ENCODE assay signal across 9 cellular contexts in genomic region chr3:46926039-46926438, GRCh38. TPM values are rescaled to one million over a fixed set of nuclear protein-coding genes. Genes with fewer than 3 reads are reported as not detected.
DNase-seq lines count a peak whose midpoint lies in the region; ATAC-seq and TF ChIP-seq lines count a peak whose summit lies in the region.
"Had no signal": no experiment of that assay in that cellular context is flagged by ENCODE, and none has a peak within 500 bp of the region (broad histone marks: within the 10 kb centered on the region; RNA-seq: fewer than 3 reads in every experiment).

No MANE protein-coding gene starts in this region.

- H3K4me3 Mint-ChIP-seq in CD4-positive, alpha-beta T cell: peak overlapping the region; percentile 30
- peak overlapping the region; percentile 46 to 72 for H3K4me3 Mint-ChIP-seq in effector memory CD8-positive, alpha-beta T cell
- H3K4me3 Mint-ChIP-seq in nephron: no peak overlapping the region

- POLR2A ChIA-PET in CD4-positive, alpha-beta T cell (lab: Charles Lee): interaction anchor here (1.0 kb wide), 1 partner anchor 70 kb away, joined by 4 read pairs; no protein-coding TSS in a partner anchor

- no peak for ATAC-seq in CD4-positive, alpha-beta T cell (ENCODE audit: poor library complexity)
- no peak for ATAC-seq in effector memory CD8-positive, alpha-beta T cell (replicated peaks)
- ATAC-seq: HCT116 had no signal

- no peak for TF ChIP-seq CTCF in CD4-positive, alpha-beta T cell (IDR thresholded peaks at IDR 0.05)
- TF ChIP-seq CTCF in nephron (IDR thresholded peaks at IDR 0.05; ENCODE audit: unreplicated experiment in 3 of 3): no peak

- no peaks in the 10 kb centered on the region for H3K27me3 Mint-ChIP-seq in CD4-positive, alpha-beta T cell
- no peaks in the 10 kb centered on the region for H3K27me3 Mint-ChIP-seq in effector memory CD8-positive, alpha-beta T cell
- no peaks in the 10 kb centered on the region for H3K27me3 Mint-ChIP-seq in nephron (ENCODE audit: low read depth)

- peaks cover 83% of the 10 kb centered on the region for H3K36me3 Mint-ChIP-seq in CD4-positive, alpha-beta T cell (ENCODE audit: low read depth)
- peaks cover 38% of the 10 kb centered on the region for H3K36me3 Mint-ChIP-seq in effector memory CD8-positive, alpha-beta T cell (ENCODE audit: insufficient read depth)
- peaks cover 49% of the 10 kb centered on the region for H3K36me3 Mint-ChIP-seq in nephron (ENCODE audit: low read depth)

- intact Hi-C loops in CD4-positive, alpha-beta T cell (cut with DNase I, micrococcal nuclease): no loop called here

- no peaks in the 10 kb centered on the region for H3K27me3 ChIP-seq in CD4-positive, alpha-beta T cell (ENCODE audit: control insufficient read depth, insufficient read depth, low read length)

- H3K27ac ChIP-seq in CD4-positive, alpha-beta T cell (ENCODE audit: low read depth, low read length): no peak overlapping the region

- DNase-seq in CD4-positive, alpha-beta T cell: no peak
- DNase-seq in LHCN-M2 (ENCODE audit: low read depth) (peak; percentile 98), SW 1271 (lab: John Stamatoyannopoulos, UW) (no peak), dedifferentiated amniotic fluid mesenchymal stem cell (ENCODE audit: extremely low spot score) (no peak), NCI-H446 (lab: John Stamatoyannopoulos, UW) (no peak)
- no peak for DNase-seq in effector memory CD8-positive, alpha-beta T cell
- DNase-seq in stimulated activated CD8-positive, alpha-beta memory T cell treated with anti-CD3 and anti-CD28 coated beads, Interleukin-4, amount 100 ng/mL, for 48 hours: no peak

- peaks cover 59% of the 10 kb centered on the region for H3K4me1 Mint-ChIP-seq in CD4-positive, alpha-beta T cell (ENCODE audit: low read depth)
- H3K4me1 Mint-ChIP-seq in effector memory CD8-positive, alpha-beta T cell (ENCODE audit: low read depth in 2 of 2): peaks cover 52 to 54% of the 10 kb centered on the region in 2 donors
- H3K4me1 Mint-ChIP-seq in nephron: peaks cover 22% of the 10 kb centered on the region

- no peaks in the 10 kb centered on the region for H3K9me3 Mint-ChIP-seq in CD4-positive, alpha-beta T cell
- peaks cover 4 to 13% of the 10 kb centered on the region in 2 donors for H3K9me3 Mint-ChIP-seq in effector memory CD8-positive, alpha-beta T cell
- H3K9me3 Mint-ChIP-seq in nephron: no peaks in the 10 kb centered on the region

- CTCF ChIA-PET in CD4-positive, alpha-beta T cell (lab: Charles Lee): interaction anchor here (1.2 kb wide), 1 partner anchor 54 kb away, joined by 3 read pairs; no protein-coding TSS in a partner anchor

- H3K27ac Mint-ChIP-seq in CD4-positive, alpha-beta T cell: peak overlapping the region; percentile 65
- peak overlapping the region; percentile 95 to 96 for H3K27ac Mint-ChIP-seq in effector memory CD8-positive, alpha-beta T cell
- peak overlapping the region; percentile 29 to 86 (median 82) for H3K27ac Mint-ChIP-seq in nephron

- H3K9me3 ChIP-seq in CD4-positive, alpha-beta T cell (ENCODE audit: control insufficient read depth, low read length): no peaks in the 10 kb centered on the region

RNA-seq across cellular contexts. Expression of gene PTH1R, which starts 48.5 kb away (rescaled TPM):
- not detected for total RNA-seq in CD4-positive, alpha-beta T cell
- 1.2 and 1.3 TPM in 2 replicates for total RNA-seq in LHCN-M2 (2014; rRNA removed)
- 1.3 TPM for polyA plus RNA-seq in LHCN-M2 (2012)

RNA-seq across cellular contexts. Expression of gene CCDC12, which starts 50.5 kb away (rescaled TPM):
- 10 to 100 TPM; 57.5 to 59.5 TPM for total RNA-seq in CD4-positive, alpha-beta T cell
- 25.6 and 31.2 TPM in 2 replicates for total RNA-seq in LHCN-M2 (2014; rRNA removed)
- polyA plus RNA-seq in LHCN-M2 (2012): 28.4 TPM

RNA-seq across cellular contexts. Expression of gene NBEAL2, which starts 53.4 kb away (rescaled TPM):
- total RNA-seq in CD4-positive, alpha-beta T cell: 100 to 1,000 TPM; 163 to 170 TPM
- total RNA-seq in LHCN-M2 (2014; rRNA removed): 2.1 and 2.2 TPM in 2 replicates
- polyA plus RNA-seq in LHCN-M2 (2012): 2.2 TPM

Comparison
In these comparisons a context has a peak if more than half of its experiments do, and no peak if none do; other contexts are left out.
1. H3K4me3 Mint-ChIP-seq: peak in CD4-positive, alpha-beta T cell (single experiment) and effector memory CD8-positive, alpha-beta T cell (2 of 2); none in nephron (0 of 3).
2. RNA of gene NBEAL2, which starts 53.4 kb away (total RNA-seq): 163 to 170 TPM in CD4-positive, alpha-beta T cell; 2.1 to 2.2 TPM in LHCN-M2; every median in the first group is over 10 times any median in the second.
3. Peak in every context shown above with its lines, with median percentiles within 50 percentile points of each other: H3K27ac Mint-ChIP-seq.